In genomic region chr2:136244558-136244885, GRCh38 we compare ENCODE assay signal across 28 cellular contexts.
DNase-seq lines count a peak whose midpoint lies in the region; ATAC-seq lines count a peak whose summit lies in the region.
"Had no signal": no experiment of that assay in that cellular context is flagged by ENCODE, and none has a peak within 500 bp of the region (broad histone marks: within the 10 kb centered on the region; RNA-seq: fewer than 3 reads in every experiment).

No MANE protein-coding gene starts in this region.

- H2BK120ac ChIP-seq in neuronal stem cell (ENCODE audit: low read depth, low read length) = no peak overlapping the region

- DNase-seq in CD4-positive, CD25-positive, alpha-beta regulatory T cell = no peak
- DNase-seq in M059J (ENCODE audit: low read depth) = peak; percentile 15
- DNase-seq in neuronal stem cell (ENCODE audit: low spot score) = no peak
- DNase-seq in MG63 = no peak
- DNase-seq in ureter (ENCODE audit: low spot score) = no peak
- DNase-seq in NCI-H524 treated with DMSO at 0.1 percent for 48 hours (lab: John Stamatoyannopoulos, UW) = no peak
- DNase-seq: activated CD4-positive, alpha-beta T cell treated with anti-CD3 and anti-CD28 coated beads, Interleukin-2, amount 10 ng/mL, durations not matched to agents 24 days and 14 days; activated T-cell treated with anti-CD3 and anti-CD28 coated beads, Interleukin-2, amount 50 U/mL, for 48 hours; colonic mucosa; effector CD8-positive, alpha-beta T cell; GDM1; left colon; mammary epithelial cell; NCI-H1417; NCI-H2029 treated with DMSO at 0.1 percent for 48 hours; NCI-H524; NK-92 treated with Interleukin-12 subunit alpha and Interleukin-12 subunit beta, amount 100 ng/mL, for 24 hours; PC-9; stimulated activated CD4-positive, alpha-beta T cell treated with anti-CD3 and anti-CD28 coated beads, Interleukin-1b, Interleukin-23, amount 100 ng/mL, for 48 hours; stimulated activated CD8-positive, alpha-beta memory T cell treated with anti-CD3 and anti-CD28 coated beads, Interleukin-4, amount 100 ng/mL, for 48 hours; SW 1271; thyroid gland had no signal

- peaks cover under 1% of the 10 kb centered on the region for H3K36me3 Mint-ChIP-seq in CD4-positive, CD25-positive, alpha-beta regulatory T cell
- H3K36me3 Mint-ChIP-seq in dendritic cell treated with granulocyte-macrophage colony-stimulating factor and Interleukin-4, amounts not matched to agents 40 ng/mL and 50 ng/mL, for 4 days (ENCODE audit: low read depth) = no peaks in the 10 kb centered on the region
- H3K36me3 Mint-ChIP-seq: WTC11 had no signal

- H3K36me3 ChIP-seq in CD4-positive, CD25-positive, alpha-beta regulatory T cell (ENCODE audit: control insufficient read depth, insufficient read depth, low read length) = no peaks in the 10 kb centered on the region
- H3K36me3 ChIP-seq in neuronal stem cell (replicated peaks in 1 of 2; ENCODE audit: control insufficient read depth in 2 of 2, insufficient read depth in 2 of 2, low read length in 2 of 2) = no peaks in the 10 kb centered on the region
- H3K36me3 ChIP-seq in MG63 = no peaks in the 10 kb centered on the region
- H3K36me3 ChIP-seq: cardiac muscle cell, colonic mucosa, right atrium auricular region, thyroid gland had no signal

- no peaks in the 10 kb centered on the region for H3K79me1 ChIP-seq in neuronal stem cell (ENCODE audit: low read depth, low read length)

- H3K27ac ChIP-seq in CD4-positive, CD25-positive, alpha-beta regulatory T cell (ENCODE audit: insufficient read depth, low read length, poor library complexity, severe bottlenecking) = no peak overlapping the region
- no peak overlapping the region for H3K27ac ChIP-seq in neuronal stem cell (replicated peaks; ENCODE audit: low read length)
- H3K27ac ChIP-seq: colonic mucosa, PC-9, right atrium auricular region, thyroid gland had no signal

- no peak overlapping the region for H3K14ac ChIP-seq in neuronal stem cell (ENCODE audit: low read length)

- peaks cover 10% of the 10 kb centered on the region for H3K4me1 ChIP-seq in CD4-positive, CD25-positive, alpha-beta regulatory T cell (ENCODE audit: control insufficient read depth, insufficient read depth, low read length, poor library complexity, severe bottlenecking)
- H3K4me1 ChIP-seq in neuronal stem cell (ENCODE audit: control insufficient read depth in 2 of 2, insufficient read depth in 1 of 2, low read depth in 1 of 2, low read length in 2 of 2) = peaks cover 5 to 9% of the 10 kb centered on the region in 2 donors
- H3K4me1 ChIP-seq: colonic mucosa had no signal

- H3K4me1 Mint-ChIP-seq in CD4-positive, CD25-positive, alpha-beta regulatory T cell = peaks cover 16 to 35% (median 25%) of the 10 kb centered on the region in 4 donors
- H3K4me1 Mint-ChIP-seq in dendritic cell treated with granulocyte-macrophage colony-stimulating factor and Interleukin-4, amounts not matched to agents 40 ng/mL and 50 ng/mL, for 4 days (ENCODE audit: low read depth) = peaks cover 83% of the 10 kb centered on the region

- H3K9me3 Mint-ChIP-seq in CD4-positive, CD25-positive, alpha-beta regulatory T cell = no peaks in the 10 kb centered on the region
- no peaks in the 10 kb centered on the region for H3K9me3 Mint-ChIP-seq in dendritic cell treated with granulocyte-macrophage colony-stimulating factor and Interleukin-4, amounts not matched to agents 40 ng/mL and 50 ng/mL, for 4 days
- H3K9me3 Mint-ChIP-seq: WTC11 had no signal

- no peak overlapping the region for H3K4me3 Mint-ChIP-seq in CD4-positive, CD25-positive, alpha-beta regulatory T cell
- H3K4me3 Mint-ChIP-seq in dendritic cell treated with granulocyte-macrophage colony-stimulating factor and Interleukin-4, amounts not matched to agents 40 ng/mL and 50 ng/mL, for 4 days = no peak overlapping the region
- H3K4me3 Mint-ChIP-seq: activated CD4-positive, alpha-beta T cell treated with anti-CD3 and anti-CD28 coated beads, Interleukin-2, amount 10 ng/mL, durations not matched to agents 24 days and 14 days; neural crest cell; WTC11 had no signal

- no peak overlapping the region for H3K23ac ChIP-seq in neuronal stem cell (ENCODE audit: low read depth, low read length, poor library complexity)

- H3K27ac Mint-ChIP-seq in CD4-positive, CD25-positive, alpha-beta regulatory T cell = peak overlapping the region in 2 of 3 donors; percentile 60 to 81
- H3K27ac Mint-ChIP-seq in dendritic cell treated with granulocyte-macrophage colony-stimulating factor and Interleukin-4, amounts not matched to agents 40 ng/mL and 50 ng/mL, for 4 days = peak overlapping the region; percentile 79
- H3K27ac Mint-ChIP-seq: WTC11 had no signal

- H2AK5ac ChIP-seq in neuronal stem cell (ENCODE audit: low read depth, low read length) = no peak overlapping the region

- no CpG with 5 or more reads among the region's 2 CpGs for WGBS in neuronal stem cell (ENCODE audit: extremely low coverage in 2 of 2, insufficient read length in 2 of 2, insufficient replicate concordance in 1 of 2), 2 donors

- no peak overlapping the region for H3K9ac ChIP-seq in neuronal stem cell (ENCODE audit: low read depth, low read length, poor library complexity)

- H2BK12ac ChIP-seq in neuronal stem cell (ENCODE audit: low read length) = no peak overlapping the region

- no peak overlapping the region for H2BK15ac ChIP-seq in neuronal stem cell (ENCODE audit: low read length)

- no peaks in the 10 kb centered on the region for H3K27me3 Mint-ChIP-seq in CD4-positive, CD25-positive, alpha-beta regulatory T cell
- H3K27me3 Mint-ChIP-seq in dendritic cell treated with granulocyte-macrophage colony-stimulating factor and Interleukin-4, amounts not matched to agents 40 ng/mL and 50 ng/mL, for 4 days = peaks cover 1% of the 10 kb centered on the region
- H3K27me3 Mint-ChIP-seq: activated CD4-positive, alpha-beta T cell treated with anti-CD3 and anti-CD28 coated beads, Interleukin-2, amount 10 ng/mL, durations not matched to agents 24 days and 14 days had no signal

- no peak overlapping the region for H3K4me3 ChIP-seq in CD4-positive, CD25-positive, alpha-beta regulatory T cell (ENCODE audit: low read depth, low read length)
- H3K4me3 ChIP-seq in neuronal stem cell (ENCODE audit: low read length in 2 of 2) = no peak overlapping the region
- H3K4me3 ChIP-seq in MG63 = no peak overlapping the region
- H3K4me3 ChIP-seq: cardiac muscle cell, colonic mucosa, PC-9, right atrium auricular region, thyroid gland had no signal

- no peak overlapping the region for H4K91ac ChIP-seq in neuronal stem cell (ENCODE audit: low read depth, low read length, poor library complexity)

- H2AFZ ChIP-seq in neuronal stem cell (ENCODE audit: low read length) = no peak overlapping the region
- H2AFZ ChIP-seq: PC-9 had no signal

- H3K4ac ChIP-seq in neuronal stem cell (ENCODE audit: low read length) = no peak overlapping the region

- no peak overlapping the region for H2BK5ac ChIP-seq in neuronal stem cell (ENCODE audit: low read length)

- no peak overlapping the region for H3K4me2 ChIP-seq in neuronal stem cell (ENCODE audit: insufficient read depth, low read length, poor library complexity, severe bottlenecking)
- H3K4me2 ChIP-seq: PC-9 had no signal

- H3K18ac ChIP-seq in neuronal stem cell (ENCODE audit: low read length) = peak overlapping the region; percentile 25

- H3K9me3 ChIP-seq in CD4-positive, CD25-positive, alpha-beta regulatory T cell (ENCODE audit: control insufficient read depth in 2 of 2, low read length in 2 of 2) = no peaks in the 10 kb centered on the region
- H3K9me3 ChIP-seq in neuronal stem cell (replicated peaks in 1 of 2; ENCODE audit: control insufficient read depth in 2 of 2, insufficient read depth in 1 of 2, low read depth in 1 of 2, low read length in 2 of 2) (no peaks in the 10 kb centered on the region), MG63 (no peaks in the 10 kb centered on the region)
- H3K9me3 ChIP-seq: colonic mucosa, right atrium auricular region, thyroid gland had no signal

- intact Hi-C loops in dendritic cell treated with granulocyte-macrophage colony-stimulating factor and Interleukin-4, amounts not matched to agents 40 ng/mL and 50 ng/mL, for 4 days (cut with micrococcal nuclease) = no loop called here

- no peaks in the 10 kb centered on the region for H3K27me3 ChIP-seq in CD4-positive, CD25-positive, alpha-beta regulatory T cell (ENCODE audit: control insufficient read depth, insufficient read depth, low read length)
- no peaks in the 10 kb centered on the region for H3K27me3 ChIP-seq in neuronal stem cell (ENCODE audit: control insufficient read depth in 3 of 3, insufficient read depth in 3 of 3, low read depth in 1 of 3, low read length in 3 of 3)
- H3K27me3 ChIP-seq in MG63 = no peaks in the 10 kb centered on the region
- H3K27me3 ChIP-seq: cardiac muscle cell, colonic mucosa, right atrium auricular region, thyroid gland had no signal

- ATAC-seq in CD4-positive, CD25-positive, alpha-beta regulatory T cell (ENCODE audit: low read depth in 2 of 2) = no peak
- ATAC-seq: left colon, Right ventricle myocardium inferior had no signal

- H4K8ac ChIP-seq in neuronal stem cell (ENCODE audit: low read depth, low read length) = no peak overlapping the region
